Comparison of ENCODE assay signal across 8 cellular contexts in the genomic region with DNA sequence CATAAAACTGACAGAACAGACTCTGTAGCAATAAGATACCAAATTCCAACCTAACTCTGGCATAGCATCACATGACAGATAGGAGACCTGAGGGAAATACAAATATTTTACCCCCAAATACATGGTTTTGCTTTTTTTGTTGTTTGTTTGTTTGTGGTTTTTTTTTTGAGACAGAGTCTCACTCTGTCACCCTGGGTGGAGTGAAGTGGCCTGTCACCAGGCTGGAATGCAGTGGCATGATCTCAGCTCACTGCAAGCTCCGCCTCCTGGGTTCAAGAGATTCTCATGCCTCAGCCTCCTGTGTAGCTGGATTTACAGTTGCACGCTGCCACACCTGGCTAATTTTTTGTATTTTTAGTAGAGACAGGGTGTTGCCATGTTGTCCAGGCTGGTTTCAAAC. TPM values are rescaled to one million over a fixed set of nuclear protein-coding genes. Genes with fewer than 3 reads are reported as not detected.
DNase-seq lines count a peak whose midpoint lies in the region; ATAC-seq and TF ChIP-seq lines count a peak whose summit lies in the region.
"Not testable (repeated sequence)": the region's sequence is repeated elsewhere in the genome, so short reads cannot be mapped to it uniquely, and the experiment has no call there.

No MANE protein-coding gene starts in this region.

- CTCF ChIA-PET in HEK293T (lab: Yijun Ruan, JAX): interaction anchor here (0.6 kb wide), 2 partner anchors 50 to 1140 kb away, joined by 3 to 4 read pairs; a partner anchor contains a TSS

- H3K27ac ChIP-seq in DND-41 (ENCODE audit: low read length) (peak overlapping the region; percentile 39; the same call in 1 of the 2 replicates), angular gyrus (ENCODE audit: low read depth, low read length) (peak overlapping the region; percentile 55), temporal lobe (ENCODE audit: low read depth, low read length) (peak overlapping the region; percentile 27)
- H3K27ac ChIP-seq in lower lobe of right lung: not testable (repeated sequence)

- not testable (repeated sequence) for H3K9ac ChIP-seq in DND-41 (ENCODE audit: low read depth, low read length)

- DNase-seq in DND-41 (peak; percentile 27), NCI-H2171 treated with DMSO at 0.1 percent for 48 hours (lab: John Stamatoyannopoulos, UW) (peak; percentile 57), SW480 (ENCODE audit: low spot score) (peak; percentile 35), lower lobe of right lung (peak; percentile 63)
- not testable (repeated sequence) for DNase-seq in HEK293T (ENCODE audit: extremely low spot score); Right ventricle myocardium superior

- peaks cover 40% of the 10 kb centered on the region for H3K4me1 ChIP-seq in DND-41 (ENCODE audit: insufficient read depth, low read length)
- H3K4me1 ChIP-seq in lower lobe of right lung: peaks cover 22% of the 10 kb centered on the region

- ATAC-seq in DND-41 (ENCODE audit: insufficient read depth, low read depth): not testable (repeated sequence)
- ATAC-seq in Right ventricle myocardium superior (ENCODE audit: poor library complexity) (peak; percentile 63), lower lobe of right lung (peak in 1 of 2 donors; percentile 71)

- POLR2A ChIA-PET in HEK293T (lab: Yijun Ruan, JAX): interaction anchor here (1.1 kb wide), 1 partner anchor 42 kb away, joined by 3 read pairs; no protein-coding TSS in a partner anchor

- H3K9me3 ChIP-seq in DND-41 (ENCODE audit: insufficient read depth, low read length, severe bottlenecking); lower lobe of right lung: not testable (repeated sequence)

- H3K36me3 ChIP-seq in DND-41 (ENCODE audit: insufficient read depth, low read length): not testable (repeated sequence)
- peaks cover 25% of the 10 kb centered on the region for H3K36me3 ChIP-seq in lower lobe of right lung

- H4K20me1 ChIP-seq in DND-41 (ENCODE audit: insufficient read depth, low read length): not testable (repeated sequence)

- not testable (repeated sequence) for TF ChIP-seq CTCF in DND-41 (IDR thresholded peaks at IDR 0.05; ENCODE audit: borderline replicate concordance, extremely low read depth, low read length, poor library complexity, severe bottlenecking); lower lobe of right lung (IDR thresholded peaks at IDR 0.05)

- H3K4me2 ChIP-seq in DND-41 (ENCODE audit: insufficient read depth, low read length): not testable (repeated sequence)

- H3K79me2 ChIP-seq in DND-41 (ENCODE audit: insufficient read depth, low read length): not testable (repeated sequence)

- H2AFZ ChIP-seq in DND-41 (ENCODE audit: low read depth, low read length): not testable (repeated sequence)

- H3K4me3 ChIP-seq in DND-41 (ENCODE audit: low read depth in 1 of 2, low read length in 2 of 2); lower lobe of right lung: not testable (repeated sequence)

- H3K27me3 ChIP-seq in DND-41 (ENCODE audit: insufficient read depth, low read length, poor library complexity); lower lobe of right lung (ENCODE audit: low read depth): not testable (repeated sequence)

- intact Hi-C loops in Right ventricle myocardium superior (cut with DNase I); lower lobe of right lung (cut with DNase I): not testable (repeated sequence)

TF ChIP-seq in HEK293T, 16 proteins besides CTCF, POLR2A, EP300 and RAD21:
- TF ChIP-seq, protein P1, sequence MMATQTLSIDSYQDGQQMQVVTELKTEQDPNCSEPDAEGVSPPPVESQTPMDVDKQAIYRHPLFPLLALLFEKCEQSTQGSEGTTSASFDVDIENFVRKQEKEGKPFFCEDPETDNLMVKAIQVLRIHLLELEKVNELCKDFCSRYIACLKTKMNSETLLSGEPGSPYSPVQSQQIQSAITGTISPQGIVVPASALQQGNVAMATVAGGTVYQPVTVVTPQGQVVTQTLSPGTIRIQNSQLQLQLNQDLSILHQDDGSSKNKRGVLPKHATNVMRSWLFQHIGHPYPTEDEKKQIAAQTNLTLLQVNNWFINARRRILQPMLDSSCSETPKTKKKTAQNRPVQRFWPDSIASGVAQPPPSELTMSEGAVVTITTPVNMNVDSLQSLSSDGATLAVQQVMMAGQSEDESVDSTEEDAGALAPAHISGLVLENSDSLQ (IDR thresholded peaks at IDR 0.05): 0 out of 2 replicates have a peak, but pooled peaks have one; percentile 18
TF ChIP-seq in HEK293T: peak in this region for 1; not testable (repeated sequence) for 15.

RNA-seq across cellular contexts. Expression of a gene that starts 49.9 kb away (rescaled TPM):
- total RNA-seq in Right ventricle myocardium superior (23.3 TPM), lower lobe of right lung (32.2 TPM), temporal lobe (47.2 TPM)

RNA-seq across cellular contexts. Expression of a gene that starts 50.7 kb away (rescaled TPM):
- total RNA-seq in Right ventricle myocardium superior (61.2 TPM), lower lobe of right lung (122 TPM), temporal lobe (61.2 TPM)
